20 cellular contexts compared by ENCODE assay signal in genomic region chr1:20458717-20459116, GRCh38. TPM values are rescaled to one million over a fixed set of nuclear protein-coding genes. Genes with fewer than 3 reads are reported as not detected.
DNase-seq lines count a peak whose midpoint lies in the region; ATAC-seq, FAIRE-seq and TF ChIP-seq lines count a peak whose summit lies in the region.
"Had no signal": no experiment of that assay in that cellular context is flagged by ENCODE, and none has a peak within 500 bp of the region (broad histone marks: within the 10 kb centered on the region; RNA-seq: fewer than 3 reads in every experiment).

No MANE protein-coding gene starts in this region.

- no peak overlapping the region for H3K27ac Mint-ChIP-seq in neural progenitor cell
- H3K27ac Mint-ChIP-seq: CD4-positive, alpha-beta memory T cell; GM23338 had no signal

- peak overlapping the region; percentile 19 for H3K4me3 Mint-ChIP-seq in neural progenitor cell
- H3K4me3 Mint-ChIP-seq: CD4-positive, alpha-beta memory T cell; GM23338 had no signal

- H3K9me1 ChIP-seq in K562 (ENCODE audit: control insufficient read depth, insufficient read depth, low read length): no peaks in the 10 kb centered on the region

- H3K4me2 ChIP-seq in HCT116 (ENCODE audit: low read length): no peak overlapping the region
- H3K4me2 ChIP-seq in K562 (ENCODE audit: insufficient read depth, low read length): no peak overlapping the region
- no peak overlapping the region for H3K4me2 ChIP-seq in neural progenitor cell
- H3K4me2 ChIP-seq: GM23338 had no signal

- H3K4me1 Mint-ChIP-seq in neural progenitor cell: no peaks in the 10 kb centered on the region
- H3K4me1 Mint-ChIP-seq: CD4-positive, alpha-beta memory T cell; GM23338 had no signal

- FAIRE-seq in K562 (lab: Jason Lieb, UNC) (no peak), D721Med (lab: Jason Lieb, UNC) (no peak)
- FAIRE-seq: GM12878, GM19239, H54 had no signal

- CTCF ChIA-PET in HCT116 (lab: Charles Lee) (no interaction called here), HEK293 (lab: Yijun Ruan, JAX) (interaction anchor here (1.0 kb wide), 1 partner anchor 32 kb away, joined by 3 read pairs; no protein-coding TSS in a partner anchor), K562 (lab: Yijun Ruan, JAX; ENCODE audit: low intra/inter-chr PET ratio) (no interaction called here)

- no peak overlapping the region for H2AFZ ChIP-seq in HCT116 (ENCODE audit: low read depth, low read length, poor library complexity, severe bottlenecking)
- H2AFZ ChIP-seq in K562 (ENCODE audit: low read depth, low read length): no peak overlapping the region
- no peak overlapping the region for H2AFZ ChIP-seq in neural progenitor cell (replicated peaks)
- H2AFZ ChIP-seq: GM23338 had no signal

- H3K79me2 ChIP-seq in HCT116 (ENCODE audit: insufficient read depth, low read length) (no peaks in the 10 kb centered on the region), K562 (ENCODE audit: control insufficient read depth, insufficient read depth, low read length) (no peaks in the 10 kb centered on the region), neural progenitor cell (ENCODE audit: low read depth) (no peaks in the 10 kb centered on the region)

- H3K27me3 ChIP-seq in HCT116 (ENCODE audit: insufficient read depth, low read length): 0 out of 2 replicates have a peak, but pooled peaks cover 9% of the 10 kb centered on the region
- H3K27me3 ChIP-seq in K562 (ENCODE audit: control insufficient read depth in 2 of 2, insufficient read depth in 2 of 2, low read length in 2 of 2): peaks cover 5 to 6% of the 10 kb centered on the region in 2 experiments; a peak in 4 of 5 replicates
- peaks cover 9% of the 10 kb centered on the region for H3K27me3 ChIP-seq in neural progenitor cell

- no peaks in the 10 kb centered on the region for H3K36me3 Mint-ChIP-seq in neural progenitor cell
- H3K36me3 Mint-ChIP-seq: CD4-positive, alpha-beta memory T cell had no signal

- H3K9me3 Mint-ChIP-seq in neural progenitor cell: peaks cover 2% of the 10 kb centered on the region
- H3K9me3 Mint-ChIP-seq: GM23338 had no signal

- H3K36me3 ChIP-seq in HCT116 (ENCODE audit: control insufficient read depth in 1 of 2, insufficient read depth in 2 of 2, low read length in 2 of 2) (no peaks in the 10 kb centered on the region), HEK293 (ENCODE audit: control insufficient read depth in 2 of 2, insufficient read depth in 1 of 2, low read length in 2 of 2) (no peaks in the 10 kb centered on the region), K562 (ENCODE audit: control insufficient read depth, insufficient read depth, low read length) (no peaks in the 10 kb centered on the region), neural progenitor cell (no peaks in the 10 kb centered on the region)
- H3K36me3 ChIP-seq: HAP-1 had no signal

- no peak for DNase-seq in HCT116 (ENCODE audit: low read depth, low spot score)
- DNase-seq in K562 (ENCODE audit: extremely low read depth in 1 of 4, low spot score in 3 of 4): peak in 2 of 4 experiments; percentile 40 to 47
- DNase-seq in neural progenitor cell (ENCODE audit: low spot score): no peak
- DNase-seq in NCI-H146 treated with DMSO at 0.1 percent for 48 hours (lab: John Stamatoyannopoulos, UW; ENCODE audit: unreplicated experiment): no peak
- no peak for DNase-seq in D721Med (ENCODE audit: insufficient read length, low spot score)
- DNase-seq: C1 segment of cervical spinal cord; Calu3; CD4-positive, alpha-beta memory T cell; COR-L47; DMS153; DMS79; EL; GDM1 had no signal

- peaks cover 3% of the 10 kb centered on the region for H3F3A ChIP-seq in neural progenitor cell (ENCODE audit: low read depth)

- no peak for TF ChIP-seq POLR2A in HCT116 (IDR thresholded peaks at IDR 0.05; ENCODE audit: borderline replicate concordance, extremely low read depth, insufficient read depth, insufficient read length)
- TF ChIP-seq POLR2A in K562 (conservative IDR thresholded peaks at IDR 0.05): no peak

- H3K9me3 ChIP-seq in HCT116 (ENCODE audit: control insufficient read depth in 1 of 2, insufficient read depth in 1 of 2, low read depth in 1 of 2, low read length in 2 of 2) (no peaks in the 10 kb centered on the region), HEK293 (ENCODE audit: control insufficient read depth, insufficient read depth, low read depth, low read length) (no peaks in the 10 kb centered on the region), K562 (replicated peaks; ENCODE audit: control insufficient read depth, insufficient read depth, low read depth, low read length) (no peaks in the 10 kb centered on the region), neural progenitor cell (ENCODE audit: low read depth) (no peaks in the 10 kb centered on the region)
- H3K9me3 ChIP-seq: HAP-1 had no signal

- intact Hi-C loops in HCT116 (cut with micrococcal nuclease) (no loop called here), K562 (cut with micrococcal nuclease) (no loop called here)

- TF ChIP-seq CTCF in HCT116 (IDR thresholded peaks at IDR 0.05 in 2 of 3, conservative IDR thresholded peaks at IDR 0.05 in 1 of 3; ENCODE audit: borderline replicate concordance in 1 of 3, insufficient read depth in 1 of 3, low read depth in 2 of 3, low read length in 2 of 3) (no peak), HEK293 (tag by site-specific recombination; IDR thresholded peaks at IDR 0.05) (no peak), K562 (IDR thresholded peaks at IDR 0.05 in 2 of 3, conservative IDR thresholded peaks at IDR 0.05 in 1 of 3; ENCODE audit: insufficient read depth in 2 of 3, low read depth in 1 of 3, low read length in 3 of 3) (no peak), neural progenitor cell (IDR thresholded peaks at IDR 0.05) (no peak), D721Med (IDR thresholded peaks at IDR 0.05; ENCODE audit: insufficient read depth, missing control alignments) (no peak)

- BruUV-seq in HCT116 (replicated peaks; lab: Mats Ljungman, UMichigan) (no TSS peak), K562 (replicated peaks; lab: Mats Ljungman, UMichigan) (no TSS peak)

- peaks cover 5% of the 10 kb centered on the region for H3K27me3 Mint-ChIP-seq in neural progenitor cell (ENCODE audit: insufficient read depth, low read depth)

- H4K20me1 ChIP-seq in HCT116 (ENCODE audit: insufficient read depth) (no peaks in the 10 kb centered on the region), K562 (replicated peaks; ENCODE audit: control insufficient read depth, insufficient read depth, low read length) (no peaks in the 10 kb centered on the region), neural progenitor cell (ENCODE audit: low read depth) (no peaks in the 10 kb centered on the region)

- H3K27ac ChIP-seq in HCT116 (ENCODE audit: low read depth, low read length) (no peak overlapping the region), HEK293 (ENCODE audit: extremely low read depth, low read depth, low read length) (no peak overlapping the region), K562 (ENCODE audit: extremely low read depth, low read depth, low read length) (no peak overlapping the region), neural progenitor cell (no peak overlapping the region)

- 0% methylated on average over 1 of the region's 2 CpGs for WGBS in K562 (ENCODE audit: insufficient coverage, low coverage, missing lambda C conversion rate)

- POLR2A ChIA-PET in HCT116 (lab: Charles Lee): no interaction called here
- POLR2A ChIA-PET in HEK293 (lab: Yijun Ruan, JAX): no interaction called here
- POLR2A ChIA-PET in K562 (lab: Yijun Ruan, JAX): no interaction called here

- H3K4me3 ChIP-seq in HCT116 (replicated peaks in 1 of 2; ENCODE audit: low read depth in 1 of 2, low read length in 2 of 2) (no peak overlapping the region), HEK293 (ENCODE audit: low read depth, low read length) (no peak overlapping the region), K562 (no peak overlapping the region), neural progenitor cell (no peak overlapping the region)
- H3K4me3 ChIP-seq: GM12878, GM23338, HAP-1 had no signal

- H3K9ac ChIP-seq in HCT116 (ENCODE audit: low read length) (no peak overlapping the region), K562 (ENCODE audit: insufficient read depth in 1 of 2, low read depth in 2 of 2, low read length in 2 of 2) (no peak overlapping the region), neural progenitor cell (no peak overlapping the region)

- H3K9me2 ChIP-seq in HCT116 (ENCODE audit: insufficient read depth): no peaks in the 10 kb centered on the region

- H3K4me1 ChIP-seq in HCT116 (ENCODE audit: control insufficient read depth in 1 of 2, insufficient read depth in 2 of 2, low read length in 2 of 2): no peaks in the 10 kb centered on the region
- no peaks in the 10 kb centered on the region for H3K4me1 ChIP-seq in HEK293 (ENCODE audit: control insufficient read depth, insufficient read depth, low read length)
- H3K4me1 ChIP-seq in K562 (replicated peaks in 1 of 2; ENCODE audit: control insufficient read depth in 2 of 2, insufficient read depth in 2 of 2, low read length in 2 of 2): no peaks in the 10 kb centered on the region
- no peaks in the 10 kb centered on the region for H3K4me1 ChIP-seq in neural progenitor cell
- H3K4me1 ChIP-seq: HAP-1 had no signal

- in situ Hi-C loops in K562 (cut with MboI): no loop called here

- peak; percentile 53; the same call in 1 of the 2 replicates for ATAC-seq in HCT116
- ATAC-seq in K562: no peak
- no peak for ATAC-seq in GM18907 (IDR thresholded peaks at IDR 0.05; ENCODE audit: unreplicated experiment)
- ATAC-seq: GM12878, GM23338 had no signal

- RAD21 ChIA-PET in HCT116 (lab: Charles Lee; ENCODE audit: low non-redundant PET in 1 of 2, low total read pairs in 2 of 2, uncharacterized antibody in 2 of 2, unreplicated experiment in 2 of 2): no interaction called here

- TF ChIP-seq RAD21 in HCT116 (IDR thresholded peaks at IDR 0.05; ENCODE audit: low read depth): no peak
- no peak for TF ChIP-seq RAD21 in K562 (CRISPR knock-in tag; conservative IDR thresholded peaks at IDR 0.05 in 1 of 2, IDR thresholded peaks at IDR 0.05 in 1 of 2)

- no peak for TF ChIP-seq EP300 in K562 (IDR thresholded peaks at IDR 0.05; ENCODE audit: low read length)

RNA-seq across cellular contexts. Expression of gene CAMK2N1, which starts 27.3 kb away (rescaled TPM):
- total RNA-seq in HCT116 (2021; ENCODE audit: unreplicated experiment) (20.5 TPM), K562 (2014; rRNA removed) (0.09 and 0.24 TPM in 2 replicates), K562 (2014; rRNA removed; fragmentation: Illumina TruSeq; extraction: Trizol) (0.15 and 0.22 TPM in 2 replicates), K562 (2015; rRNA removed; fragmentation: Illumina TruSeq; extraction: Trizol) (0.15 and 0.25 TPM in 2 replicates), K562 (2021) (1.4 and 2.1 TPM in 2 replicates), neural progenitor cell (ENCODE audit: low replicate concordance) (6.0 and 11.4 TPM in 2 replicates)
- polyA plus RNA-seq in HCT116 (2012): 12.3 and 14.2 TPM in 2 replicates
- total RNA-seq in K562 (2011; cell fraction: chromatin; rRNA removed; ENCODE audit: low replicate concordance): 1.1 and 1.2 TPM in 2 replicates
- 0.17 and 1.2 TPM in 2 replicates for total RNA-seq in K562 (2011; cell fraction: nucleolus; rRNA removed)
- total RNA-seq in K562 (2011; cell fraction: nucleoplasm; rRNA removed): 0.81 and 2.7 TPM in 2 replicates
- polyA plus RNA-seq in K562 (2011; rRNA removed) (0.27 and 0.47 TPM in 2 replicates), K562 (2014; fragmentation: Illumina TruSeq; extraction: Trizol) (0.74 and 1.1 TPM in 2 replicates), K562 (2014; fragmentation: Nextera tagmentation; extraction: Ambion mirVana) (under 1 TPM; 0.20 to 0.34 TPM), K562 (2014; rRNA removed) (0.45 and 0.52 TPM in 2 replicates)
- 0.27 and 0.28 TPM in 2 replicates for polyA plus RNA-seq in K562 (2011; cell fraction: cytosol; rRNA removed)
- polyA plus RNA-seq in K562 (2011; cell fraction: nucleus; rRNA removed): 0.32 and 0.84 TPM in 2 replicates
- 1.7 and 2.2 TPM in 2 replicates for polyA plus RNA-seq in K562 (2012)
- 0.24 and 0.32 TPM in 2 replicates for polyA minus RNA-seq in K562 (2011; rRNA and poly(A)+ RNA removed)
- polyA minus RNA-seq in K562 (2011; cell fraction: cytosol; rRNA and poly(A)+ RNA removed): 0.38 and 0.55 TPM in 2 replicates
- polyA minus RNA-seq in K562 (2011; cell fraction: nucleus; rRNA and poly(A)+ RNA removed): 0.11 and 0.27 TPM in 2 replicates
- polyA plus RNA-seq: GM12878 had no signal

RNA-seq across cellular contexts. Expression of gene MUL1, which starts 49.2 kb away (rescaled TPM):
- total RNA-seq in HCT116 (2021; ENCODE audit: unreplicated experiment) (24.7 TPM), K562 (2014; rRNA removed) (20.1 and 25.0 TPM in 2 replicates), K562 (2014; rRNA removed; fragmentation: Illumina TruSeq; extraction: Trizol) (12.7 and 14.5 TPM in 2 replicates), K562 (2015; rRNA removed; fragmentation: Illumina TruSeq; extraction: Trizol) (18.6 and 18.7 TPM in 2 replicates), K562 (2021) (32.9 and 34.6 TPM in 2 replicates), neural progenitor cell (ENCODE audit: low replicate concordance) (6.7 and 18.9 TPM in 2 replicates)
- polyA plus RNA-seq in HCT116 (2012): 19.2 and 21.0 TPM in 2 replicates
- 13.4 and 41.5 TPM in 2 replicates for total RNA-seq in K562 (2011; cell fraction: chromatin; rRNA removed; ENCODE audit: low replicate concordance)
- 54.0 and 57.2 TPM in 2 replicates for total RNA-seq in K562 (2011; cell fraction: nucleolus; rRNA removed)
- 39.6 and 40.0 TPM in 2 replicates for total RNA-seq in K562 (2011; cell fraction: nucleoplasm; rRNA removed)
- polyA plus RNA-seq in K562 (2011; rRNA removed) (19.3 and 21.6 TPM in 2 replicates), K562 (2014; fragmentation: Illumina TruSeq; extraction: Trizol) (26.2 and 26.5 TPM in 2 replicates), K562 (2014; fragmentation: Nextera tagmentation; extraction: Ambion mirVana) (10 to 100 TPM; 10.4 to 14.7 TPM), K562 (2014; rRNA removed) (22.0 and 23.7 TPM in 2 replicates)
- 22.4 and 29.8 TPM in 2 replicates for polyA plus RNA-seq in K562 (2011; cell fraction: cytosol; rRNA removed)
- polyA plus RNA-seq in K562 (2011; cell fraction: nucleus; rRNA removed): 16.2 and 16.7 TPM in 2 replicates
- 25.8 and 26.7 TPM in 2 replicates for polyA plus RNA-seq in K562 (2012)
- polyA minus RNA-seq in K562 (2011; rRNA and poly(A)+ RNA removed): 14.0 and 16.3 TPM in 2 replicates
- 16.0 and 19.4 TPM in 2 replicates for polyA minus RNA-seq in K562 (2011; cell fraction: cytosol; rRNA and poly(A)+ RNA removed)
- polyA minus RNA-seq in K562 (2011; cell fraction: nucleus; rRNA and poly(A)+ RNA removed): 10.5 and 15.2 TPM in 2 replicates
